In the genomic region with DNA sequence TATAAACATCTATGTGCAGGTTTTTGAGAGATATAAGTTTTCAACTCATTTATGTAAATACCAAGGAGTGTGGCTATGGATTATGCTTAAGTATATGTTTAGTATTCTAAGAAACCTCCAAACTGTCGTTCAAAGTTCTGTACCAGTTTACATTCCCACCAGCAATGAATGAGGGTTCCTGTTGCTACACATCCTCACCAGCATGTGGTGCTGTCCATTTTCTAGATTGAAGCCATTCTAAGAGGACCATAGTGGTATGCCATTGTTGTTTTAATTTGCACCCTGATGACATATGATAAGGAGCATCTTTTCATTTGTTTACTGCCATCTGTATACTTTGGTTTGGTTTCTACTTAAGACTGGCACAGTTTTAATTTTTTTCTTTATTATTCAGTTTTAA, we compare ENCODE assay signal across 14 cellular contexts.
A peak's percentile ranks its signal among the peaks of the same experiment; 100 is the strongest.
DNase-seq lines count a peak whose midpoint lies in the region; ATAC-seq and TF ChIP-seq lines count a peak whose summit lies in the region.
"Had no signal": no experiment of that assay in that cellular context is flagged by ENCODE, and none has a peak within 500 bp of the region (broad histone marks: within the 10 kb centered on the region; RNA-seq: fewer than 3 reads in every experiment).

No MANE protein-coding gene starts in this region.

- ATAC-seq in stimulated activated effector memory CD8-positive, alpha-beta T cell treated with anti-CD3 and anti-CD28 coated beads, Interleukin-12 subunit alpha, Interleukin-12 subunit beta, amount 100 ng/mL, for 72 hours = no peak
- no peak for ATAC-seq in mucosa of descending colon
- ATAC-seq: A549, GM12878 had no signal

- DNase-seq in OCI-LY7 (ENCODE audit: low spot score) (no peak), mesendoderm (peak; percentile 14), mucosa of descending colon (no peak)
- DNase-seq in stimulated activated effector memory CD8-positive, alpha-beta T cell treated with anti-CD3 and anti-CD28 coated beads, Interleukin-12 subunit alpha, Interleukin-12 subunit beta, amount 100 ng/mL, for 72 hours (ENCODE audit: low spot score in 2 of 2) = no peak
- DNase-seq in CD8-positive, alpha-beta memory T cell = no peak
- DNase-seq: Calu3, DMS 273 treated with DMSO at 0.1 percent for 48 hours, GM23248, H7, IMR-90 had no signal

- H4K8ac ChIP-seq in mesendoderm (ENCODE audit: low read depth, low read length) = no peak overlapping the region

- no peak overlapping the region for H2BK120ac ChIP-seq in mesendoderm (ENCODE audit: low read depth, low read length)

- no peaks in the 10 kb centered on the region for H4K20me1 ChIP-seq in OCI-LY7 (ENCODE audit: insufficient read depth, low read length)

- H3K9ac ChIP-seq in mesendoderm (ENCODE audit: low read length) = no peak overlapping the region
- H3K9ac ChIP-seq: GM23248 had no signal

- no peaks in the 10 kb centered on the region for H3K4me1 ChIP-seq in OCI-LY7 (ENCODE audit: insufficient read depth, low read length, poor library complexity, severe bottlenecking)
- H3K4me1 ChIP-seq in mesendoderm (ENCODE audit: control insufficient read depth, low read depth, low read length) = no peaks in the 10 kb centered on the region
- H3K4me1 ChIP-seq in mucosa of descending colon (ENCODE audit: low read depth) = no peaks in the 10 kb centered on the region
- peaks cover 6% of the 10 kb centered on the region for H3K4me1 ChIP-seq in CD8-positive, alpha-beta memory T cell (ENCODE audit: insufficient read depth, low read length)
- H3K4me1 ChIP-seq: A549 had no signal

- H2AFZ ChIP-seq in OCI-LY7 (ENCODE audit: low read length) = no peak overlapping the region
- H2AFZ ChIP-seq: GM23248 had no signal

- no peak overlapping the region for H3K56ac ChIP-seq in mesendoderm (ENCODE audit: low read length)

- BruUV-seq in OCI-LY7 (replicated peaks; lab: Mats Ljungman, UMichigan) = no TSS peak

- H3K27ac Mint-ChIP-seq in stimulated activated effector memory CD8-positive, alpha-beta T cell treated with anti-CD3 and anti-CD28 coated beads, Interleukin-12 subunit alpha, Interleukin-12 subunit beta, amount 100 ng/mL, for 72 hours = no peak overlapping the region
- no peak overlapping the region for H3K27ac Mint-ChIP-seq in CD8-positive, alpha-beta memory T cell

- no peaks in the 10 kb centered on the region for H3K27me3 Mint-ChIP-seq in CD8-positive, alpha-beta memory T cell

- no peak overlapping the region for H2AK5ac ChIP-seq in mesendoderm (ENCODE audit: low read length)

- no peak overlapping the region for H4K5ac ChIP-seq in mesendoderm (ENCODE audit: low read length)

- WGBS in mesendoderm (ENCODE audit: extremely low coverage, insufficient coverage, low lambda C conversion rate) = no CpG with 5 or more reads among the region's 1 CpG

- CTCF ChIA-PET in OCI-LY7 (lab: Charles Lee; ENCODE audit: unreplicated experiment) = no interaction called here
- CTCF ChIA-PET in CD8-positive, alpha-beta memory T cell (lab: Charles Lee) = no interaction called here

- TF ChIP-seq CTCF in C4-2B (conservative IDR thresholded peaks at IDR 0.05) (peak; percentile 40), LNCAP (IDR thresholded peaks at IDR 0.05) (peak; percentile 24; the same call in 1 of the 2 replicates), OCI-LY7 (conservative IDR thresholded peaks at IDR 0.05; ENCODE audit: low read length) (0 out of 2 replicates have a peak, but pooled peaks have one; percentile 9), mucosa of descending colon (IDR thresholded peaks at IDR 0.05) (no peak)

- no peak overlapping the region for H3K4ac ChIP-seq in mesendoderm (ENCODE audit: low read depth, low read length)

- H3K36me3 Mint-ChIP-seq in stimulated activated effector memory CD8-positive, alpha-beta T cell treated with anti-CD3 and anti-CD28 coated beads, Interleukin-12 subunit alpha, Interleukin-12 subunit beta, amount 100 ng/mL, for 72 hours = no peaks in the 10 kb centered on the region
- H3K36me3 Mint-ChIP-seq in CD8-positive, alpha-beta memory T cell = no peaks in the 10 kb centered on the region

- H3K36me3 ChIP-seq in OCI-LY7 (ENCODE audit: insufficient read depth, low read length) (no peaks in the 10 kb centered on the region), mesendoderm (ENCODE audit: control insufficient read depth, insufficient read depth, low read length) (no peaks in the 10 kb centered on the region), mucosa of descending colon (ENCODE audit: low read depth) (no peaks in the 10 kb centered on the region)
- no peaks in the 10 kb centered on the region for H3K36me3 ChIP-seq in CD8-positive, alpha-beta memory T cell (ENCODE audit: insufficient read depth, low read length)

- H3K4me2 ChIP-seq in OCI-LY7 (ENCODE audit: low read length) (no peak overlapping the region), mesendoderm (ENCODE audit: low read length) (no peak overlapping the region)
- H3K4me2 ChIP-seq: A549 had no signal

- H3K79me2 ChIP-seq in OCI-LY7 (ENCODE audit: insufficient read depth, low read depth, low read length) (no peaks in the 10 kb centered on the region), mesendoderm (ENCODE audit: control insufficient read depth, insufficient read depth, low read length) (no peaks in the 10 kb centered on the region)

- H2BK15ac ChIP-seq in mesendoderm (replicated peaks; ENCODE audit: low read depth) = no peak overlapping the region

- H3K9me2 ChIP-seq in OCI-LY7 (ENCODE audit: insufficient read depth, low read length) = no peaks in the 10 kb centered on the region

- POLR2A ChIA-PET in OCI-LY7 (lab: Charles Lee) = no interaction called here
- POLR2A ChIA-PET in CD8-positive, alpha-beta memory T cell (lab: Charles Lee) = no interaction called here

- H3K18ac ChIP-seq in mesendoderm (ENCODE audit: low read length) = no peak overlapping the region

- H3K9me3 ChIP-seq in OCI-LY7 (ENCODE audit: low read length) (0 out of 2 replicates have a peak, but pooled peaks cover 9% of the 10 kb centered on the region), mucosa of descending colon (no peaks in the 10 kb centered on the region)
- no peaks in the 10 kb centered on the region for H3K9me3 ChIP-seq in CD8-positive, alpha-beta memory T cell (ENCODE audit: low read length)
- H3K9me3 ChIP-seq: A549 had no signal

- H3K4me3 Mint-ChIP-seq in stimulated activated effector memory CD8-positive, alpha-beta T cell treated with anti-CD3 and anti-CD28 coated beads, Interleukin-12 subunit alpha, Interleukin-12 subunit beta, amount 100 ng/mL, for 72 hours = no peak overlapping the region
- no peak overlapping the region for H3K4me3 Mint-ChIP-seq in CD8-positive, alpha-beta memory T cell

- H3K9me3 Mint-ChIP-seq in stimulated activated effector memory CD8-positive, alpha-beta T cell treated with anti-CD3 and anti-CD28 coated beads, Interleukin-12 subunit alpha, Interleukin-12 subunit beta, amount 100 ng/mL, for 72 hours = no peaks in the 10 kb centered on the region
- H3K9me3 Mint-ChIP-seq in CD8-positive, alpha-beta memory T cell = no peaks in the 10 kb centered on the region

- H3K23ac ChIP-seq in mesendoderm (ENCODE audit: low read length) = no peak overlapping the region

- no peaks in the 10 kb centered on the region for H3K27me3 ChIP-seq in mesendoderm (ENCODE audit: insufficient read depth, low read length, poor library complexity)
- H3K27me3 ChIP-seq in CD8-positive, alpha-beta memory T cell (ENCODE audit: insufficient read depth, low read length, poor library complexity, severe bottlenecking) = no peaks in the 10 kb centered on the region

- H3K4me1 Mint-ChIP-seq in stimulated activated effector memory CD8-positive, alpha-beta T cell treated with anti-CD3 and anti-CD28 coated beads, Interleukin-12 subunit alpha, Interleukin-12 subunit beta, amount 100 ng/mL, for 72 hours = peaks cover 9% of the 10 kb centered on the region
- peaks cover 26 to 35% (median 32%) of the 10 kb centered on the region in 3 donors for H3K4me1 Mint-ChIP-seq in CD8-positive, alpha-beta memory T cell

- no peak overlapping the region for H3K4me3 ChIP-seq in OCI-LY7 (ENCODE audit: low read depth, low read length, poor library complexity, severe bottlenecking)
- no peak overlapping the region for H3K4me3 ChIP-seq in mesendoderm (ENCODE audit: low read length)
- H3K4me3 ChIP-seq in mucosa of descending colon = no peak overlapping the region
- no peak overlapping the region for H3K4me3 ChIP-seq in CD8-positive, alpha-beta memory T cell (ENCODE audit: low read length)
- H3K4me3 ChIP-seq: A549, GM12878, GM23248 had no signal

- H3K79me1 ChIP-seq in mesendoderm (ENCODE audit: low read length) = no peaks in the 10 kb centered on the region

- intact Hi-C loops in OCI-LY7 (cut with micrococcal nuclease; ENCODE audit: unreplicated experiment) (no loop called here), mucosa of descending colon (cut with DNase I, micrococcal nuclease) (no loop called here)

- H3K27ac ChIP-seq in C4-2B = no peak overlapping the region
- H3K27ac ChIP-seq in OCI-LY7 (ENCODE audit: low read depth, low read length, poor library complexity, severe bottlenecking) = no peak overlapping the region
- no peak overlapping the region for H3K27ac ChIP-seq in mesendoderm (ENCODE audit: low read depth, low read length)
- H3K27ac ChIP-seq in CD8-positive, alpha-beta memory T cell (ENCODE audit: low read depth, low read length) = no peak overlapping the region
- H3K27ac ChIP-seq: A549, GM23248 had no signal

- no peak overlapping the region for H2BK5ac ChIP-seq in mesendoderm (ENCODE audit: low read length)
